Comparison of ENCODE assay signal across 8 cellular contexts in genomic region chr2:43226558-43226954, GRCh38. TPM values are rescaled to one million over a fixed set of nuclear protein-coding genes. Genes with fewer than 3 reads are reported as not detected.
DNase-seq lines count a peak whose midpoint lies in the region; ATAC-seq, FAIRE-seq and TF ChIP-seq lines count a peak whose summit lies in the region.

Gene ZFP36L2, minus strand, starts transcription at chr2:43226606. Its CDS starts 291 bp downstream, at chr2:43226315.

- CTCF ChIA-PET in activated CD8-positive, alpha-beta memory T cell treated with anti-CD3 and anti-CD28 coated beads, Interleukin-2, amount 10 ng/mL, durations not matched to agents 7 days and 5 days (lab: Charles Lee), result interaction anchor here (1.1 to 21.1 kb wide), 15 partner anchors 8 to 416 kb away, joined by 3 to 666 read pairs (median 19); partner anchors contain the start of gene THADA
- CTCF ChIA-PET in H1 (lab: Charles Lee; ENCODE audit: partially characterized antibody), result interaction anchor here (0.7 to 7.4 kb wide), 23 partner anchors 11 to 397 kb away, joined by 3 to 101 read pairs (median 6); no protein-coding TSS in a partner anchor

- no peak for FAIRE-seq in H1 (lab: Jason Lieb, UNC)

- H2AK5ac ChIP-seq in H1 (ENCODE audit: low read depth, low read length), result no peak within 1 kb of the TSS

- H3K4me1 Mint-ChIP-seq in activated CD8-positive, alpha-beta memory T cell treated with anti-CD3 and anti-CD28 coated beads, Interleukin-2, amount 10 ng/mL, durations not matched to agents 7 days and 5 days, result peaks cover 33% of the 10 kb centered on the region

- no peak within 1 kb of the TSS for H2AFZ ChIP-seq in H1 (ENCODE audit: low read length)

- no peak within 1 kb of the TSS for H2BK20ac ChIP-seq in H1 (ENCODE audit: low read length)

- H2BK12ac ChIP-seq in H1 (ENCODE audit: low read depth, low read length), result 0 out of 2 replicates have a peak within 1 kb of the TSS, but pooled peaks have one; percentile 27

- H3K18ac ChIP-seq in H1 (ENCODE audit: extremely low read depth, low read length), result peak within 1 kb of the TSS; percentile 98

- no peaks in the 10 kb centered on the region for H3K9me3 ChIP-seq in HUES6 (ENCODE audit: control insufficient read depth, insufficient read depth, low read depth, low read length)
- H3K9me3 ChIP-seq in NT2/D1 (ENCODE audit: insufficient read depth, low read length), result no peaks in the 10 kb centered on the region
- no peaks in the 10 kb centered on the region for H3K9me3 ChIP-seq in H1 (ENCODE audit: insufficient read depth in 2 of 2, low read depth in 1 of 2, low read length in 1 of 2)

- peak; percentile 49 for ATAC-seq in GM21390 (IDR thresholded peaks at IDR 0.05; ENCODE audit: unreplicated experiment)
- ATAC-seq in activated CD8-positive, alpha-beta memory T cell treated with anti-CD3 and anti-CD28 coated beads, Interleukin-2, amount 10 ng/mL, durations not matched to agents 7 days and 5 days, result peak; percentile 69

- H2BK15ac ChIP-seq in H1 (ENCODE audit: low read length), result no peak within 1 kb of the TSS

- H3K9ac ChIP-seq in HUES6 (ENCODE audit: low read length) (peak within 1 kb of the TSS; percentile 97), NT2/D1 (ENCODE audit: insufficient read length, low read depth) (peak within 1 kb of the TSS; percentile 98), H1 (replicated peaks in 1 of 4; ENCODE audit: extremely low read depth in 1 of 4, low read depth in 3 of 4, low read length in 3 of 4) (peak within 1 kb of the TSS; percentile 78 to 86 (median 82))

- H3K27me3 Mint-ChIP-seq in activated CD8-positive, alpha-beta memory T cell treated with anti-CD3 and anti-CD28 coated beads, Interleukin-2, amount 10 ng/mL, durations not matched to agents 7 days and 5 days, result no peaks in the 10 kb centered on the region

- DNase-seq in Caki2 (ENCODE audit: low read depth), result peak; percentile 95
- peak; percentile 92 for DNase-seq in NT2/D1 (ENCODE audit: low read depth, low spot score)
- DNase-seq in activated CD8-positive, alpha-beta memory T cell treated with anti-CD3 and anti-CD28 coated beads, Interleukin-2, amount 10 ng/mL, durations not matched to agents 7 days and 5 days, result peak; percentile 97
- peak in 1 of 2 experiments; percentile 90 for DNase-seq in H1 (ENCODE audit: low read depth in 1 of 2, low spot score in 2 of 2)
- peak; percentile 99 for DNase-seq in mesenteric fat pad (ENCODE audit: low spot score)
- DNase-seq in stimulated activated CD8-positive, alpha-beta memory T cell treated with anti-CD3 and anti-CD28 coated beads, Interleukin-15, amount 100 ng/mL, for 48 hours (ENCODE audit: low read depth in 2 of 2), result peak; percentile 93 to 95

- peaks cover 43% of the 10 kb centered on the region for H3K36me3 Mint-ChIP-seq in activated CD8-positive, alpha-beta memory T cell treated with anti-CD3 and anti-CD28 coated beads, Interleukin-2, amount 10 ng/mL, durations not matched to agents 7 days and 5 days

- H4K91ac ChIP-seq in H1 (replicated peaks; ENCODE audit: insufficient read length, low read length), result peak within 1 kb of the TSS; percentile 86

- H3K14ac ChIP-seq in H1 (ENCODE audit: insufficient read length), result no peak within 1 kb of the TSS

- H4K20me1 ChIP-seq in H1 (replicated peaks in 1 of 2; ENCODE audit: control insufficient read depth in 1 of 2, insufficient read depth in 2 of 2, low read length in 2 of 2), result peaks cover 11% of the 10 kb centered on the region in 2 experiments

- no peak for TF ChIP-seq CTCF in H1 (IDR thresholded peaks at IDR 0.05; ENCODE audit: control extremely low read depth in 1 of 3, insufficient read depth in 1 of 3, low read depth in 1 of 3, low read length in 3 of 3)

- H3K27ac ChIP-seq in HUES6 (ENCODE audit: low read depth, low read length) (peak within 1 kb of the TSS; percentile 99), H1 (ENCODE audit: low read depth, low read length) (peak within 1 kb of the TSS; percentile 95)

- H3K4me1 ChIP-seq in HUES6 (ENCODE audit: control insufficient read depth, insufficient read depth, low read length), result peaks cover 32% of the 10 kb centered on the region
- peaks cover 5% of the 10 kb centered on the region for H3K4me1 ChIP-seq in NT2/D1 (ENCODE audit: insufficient read depth, insufficient read length)
- peaks cover 5 to 16% (median 10%) of the 10 kb centered on the region in 4 experiments; a peak in 5 of 7 replicates for H3K4me1 ChIP-seq in H1 (replicated peaks in 1 of 4; ENCODE audit: control insufficient read depth in 3 of 4, insufficient read depth in 4 of 4, low read length in 3 of 4)

- no peak for TF ChIP-seq RAD21 in H1 (IDR thresholded peaks at IDR 0.05 in 1 of 2, conservative IDR thresholded peaks at IDR 0.05 in 1 of 2; ENCODE audit: low read depth in 2 of 2, low read length in 2 of 2)

- peak within 1 kb of the TSS; percentile 90 for H3K27ac Mint-ChIP-seq in activated CD8-positive, alpha-beta memory T cell treated with anti-CD3 and anti-CD28 coated beads, Interleukin-2, amount 10 ng/mL, durations not matched to agents 7 days and 5 days

- H3K36me3 ChIP-seq in HUES6 (ENCODE audit: control insufficient read depth, insufficient read depth, low read length) (peaks cover 40% of the 10 kb centered on the region), NT2/D1 (ENCODE audit: insufficient read depth, insufficient read length, low read length) (peaks cover 47% of the 10 kb centered on the region), H1 (ENCODE audit: control insufficient read depth in 2 of 4, insufficient read depth in 4 of 4, low read length in 3 of 4) (peaks cover 2 to 35% (median 17%) of the 10 kb centered on the region in 4 experiments; a peak in 6 of 8 replicates)

- in situ Hi-C loops in Caki2 (cut with HindIII; ENCODE audit: low pct_unique_long_range_greater_than_20kb, low sequenced_read_pairs), result no loop called here

- peak within 1 kb of the TSS; percentile 80 to 81 for H3K4me2 ChIP-seq in H1 (ENCODE audit: insufficient read depth in 1 of 2, low read depth in 2 of 2, low read length in 2 of 2)

- WGBS in H1 (ENCODE audit: extremely low coverage in 1 of 2, insufficient coverage in 1 of 2, insufficient read length in 1 of 2, insufficient replicate concordance in 2 of 2, low coverage in 1 of 2, low lambda C conversion rate in 2 of 2, missing lambda C conversion rate in 1 of 2), 2 experiments, result 3% methylated on average over 10 of the region's 58 CpGs; no CpG with 5 or more reads in 1 of the 2 experiments

- H3K56ac ChIP-seq in H1 (replicated peaks; ENCODE audit: insufficient read length, low read depth, low read length), result peak within 1 kb of the TSS; percentile 98

- no peak for TF ChIP-seq EP300 in H1 (IDR thresholded peaks at IDR 0.05; ENCODE audit: borderline replicate concordance in 1 of 2, low read depth in 2 of 2, low read length in 2 of 2)

- H2BK120ac ChIP-seq in H1 (replicated peaks; ENCODE audit: low read depth, low read length), result peak within 1 kb of the TSS; percentile 80

- H4K5ac ChIP-seq in H1 (ENCODE audit: insufficient read length, low read depth, low read length), result peak within 1 kb of the TSS; percentile 92

- no peaks in the 10 kb centered on the region for H3K9me3 Mint-ChIP-seq in activated CD8-positive, alpha-beta memory T cell treated with anti-CD3 and anti-CD28 coated beads, Interleukin-2, amount 10 ng/mL, durations not matched to agents 7 days and 5 days (ENCODE audit: low read depth)

- H4K8ac ChIP-seq in H1 (ENCODE audit: extremely low read depth, insufficient read depth, low read length), result peak within 1 kb of the TSS; percentile 98

- peak within 1 kb of the TSS; percentile 98 for H3K4me3 Mint-ChIP-seq in activated CD8-positive, alpha-beta memory T cell treated with anti-CD3 and anti-CD28 coated beads, Interleukin-2, amount 10 ng/mL, durations not matched to agents 7 days and 5 days

- no peaks in the 10 kb centered on the region for H3K79me1 ChIP-seq in H1 (ENCODE audit: low read depth, low read length)

- TF ChIP-seq POLR2A in H1 (IDR thresholded peaks at IDR 0.05; ENCODE audit: control extremely low read depth in 1 of 2, low read depth in 2 of 2, low read length in 2 of 2), result peak in 1 of 2 experiments; percentile 86; a peak in 2 of 3 replicates

- H3K79me2 ChIP-seq in H1 (ENCODE audit: control insufficient read depth in 1 of 2, insufficient read depth in 2 of 2, low read length in 2 of 2), result peaks cover 17 to 56% of the 10 kb centered on the region in 2 experiments

- H2BK5ac ChIP-seq in H1 (ENCODE audit: low read depth, low read length), result peak within 1 kb of the TSS; percentile 93

- peak within 1 kb of the TSS; percentile 94 for H3K4me3 ChIP-seq in HUES6 (ENCODE audit: low read depth, low read length)
- peak within 1 kb of the TSS; percentile 85 for H3K4me3 ChIP-seq in NT2/D1 (ENCODE audit: insufficient read length, low read depth)
- H3K4me3 ChIP-seq in H1 (ENCODE audit: extremely low read depth in 1 of 4, insufficient read depth in 2 of 4, low read depth in 3 of 4, low read length in 4 of 4), result peak within 1 kb of the TSS; percentile 76 to 88 (median 85)

- peak within 1 kb of the TSS; percentile 75 for H3K4ac ChIP-seq in H1 (replicated peaks; ENCODE audit: insufficient read length, low read depth, low read length)

- POLR2A ChIA-PET in H1 (lab: Charles Lee; ENCODE audit: partially characterized antibody), result interaction anchor here (0.6 to 2.5 kb wide), 18 partner anchors 9 to 448 kb away, joined by 3 to 32 read pairs (median 4); no protein-coding TSS in a partner anchor

- no peak within 1 kb of the TSS for H3K23ac ChIP-seq in H1 (ENCODE audit: insufficient read length)

- peaks cover 3% of the 10 kb centered on the region for H3K23me2 ChIP-seq in H1 (ENCODE audit: low read depth, low read length)

- no peaks in the 10 kb centered on the region for H3K27me3 ChIP-seq in HUES6 (ENCODE audit: control insufficient read depth, insufficient read depth, low read length)
- no peaks in the 10 kb centered on the region for H3K27me3 ChIP-seq in NT2/D1 (ENCODE audit: insufficient read depth, insufficient read length)
- H3K27me3 ChIP-seq in H1 (replicated peaks in 1 of 4; ENCODE audit: control insufficient read depth in 3 of 4, extremely low read depth in 1 of 4, insufficient read depth in 3 of 4, low read length in 3 of 4), result no peaks in the 10 kb centered on the region

TF ChIP-seq in H1, 55 proteins besides CTCF, POLR2A, EP300 and RAD21 (continues in another document):
- TF ChIP-seq YY1 (IDR thresholded peaks at IDR 0.05; ENCODE audit: low read depth, low read length), result peak; percentile 24; the same call in 1 of the 2 replicates

RNA-seq across cellular contexts. Expression of gene ZFP36L2, which starts in this region (rescaled TPM):
- 0.41 and 6.1 TPM in 2 replicates for total RNA-seq in Caki2 (2014; rRNA removed; shearing (Covaris generic); ENCODE audit: low replicate concordance)
- total RNA-seq in activated CD8-positive, alpha-beta memory T cell treated with anti-CD3 and anti-CD28 coated beads, Interleukin-2, amount 10 ng/mL, durations not matched to agents 7 days and 5 days, result 100 to 1,000 TPM; 118 to 158 TPM
- 102 and 109 TPM in 2 replicates for total RNA-seq in H1 (2021; fragmentation: NEBNext Ultra II Directional; extraction: Animal tissue kit (Norgen Biotek cat#: 25700))
- polyA plus RNA-seq in H1 (2011; rRNA removed), result 13.4 and 15.6 TPM in 2 replicates
- 10.6 TPM for polyA plus RNA-seq in H1 (2011; cell fraction: cytosol; rRNA removed)
- polyA plus RNA-seq in H1 (2011; cell fraction: nucleus; rRNA removed), result 10.7 TPM
- 31.8 to 48.4 TPM (median 38.8 TPM) in 4 replicates for polyA plus RNA-seq in H1 (2012, experiment 1 of 2)
- 44.9 TPM for polyA plus RNA-seq in H1 (2012, experiment 2 of 2)
- 57.0 TPM for polyA plus RNA-seq in H1 (2013, experiment 1 of 2)
- 62.5 TPM for polyA plus RNA-seq in H1 (2013, experiment 2 of 2)
- polyA minus RNA-seq in H1 (2011; rRNA and poly(A)+ RNA removed), result 4.5 and 4.8 TPM in 2 replicates
- polyA minus RNA-seq in H1 (2011; cell fraction: cytosol; rRNA and poly(A)+ RNA removed), result 29.6 TPM
- polyA minus RNA-seq in H1 (2011; cell fraction: nucleus; rRNA and poly(A)+ RNA removed), result 20.3 TPM
- total RNA-seq in mesenteric fat pad, result 237 TPM

Comparison
In these comparisons a context has a peak if more than half of its experiments do, and no peak if none do; other contexts are left out.
1. RNA of gene ZFP36L2 (total RNA-seq): 237 TPM in mesenteric fat pad (single experiment), 118 to 158 TPM in activated CD8-positive, alpha-beta memory T cell treated with anti-CD3 and anti-CD28 coated beads, Interleukin-2, amount 10 ng/mL, durations not matched to agents 7 days and 5 days and 102 to 109 TPM in H1; 0.41 to 6.1 TPM in Caki2; every median in the first group is over 10 times any median in the second.
2. Peak in every context shown above with its lines, with median percentiles within 50 percentile points of each other: H3K4me3 ChIP-seq and H3K9ac ChIP-seq.